1 cellular context compared by ENCODE assay signal in genomic region chr3:115071122-115071521, GRCh38.
TF ChIP-seq lines count a peak whose summit lies in the region.

No MANE protein-coding gene starts in this region.

TF ChIP-seq in SK-N-SH, 30 proteins besides CTCF, POLR2A, EP300 and RAD21 (continued from another document):
- TF ChIP-seq REST (IDR thresholded peaks at IDR 0.05; ENCODE audit: low read depth, low read length) (no peak), USF2 (IDR thresholded peaks at IDR 0.05; ENCODE audit: borderline replicate concordance, low read depth, low read length) (no peak), POLR2AphosphoS5 (IDR thresholded peaks at IDR 0.05; ENCODE audit: low read depth, low read length) (no peak), EZH2phosphoT487 (IDR thresholded peaks at IDR 0.05; ENCODE audit: borderline replicate concordance, low read depth) (no peak), GABPA (IDR thresholded peaks at IDR 0.05; ENCODE audit: low read depth) (no peak), CHD2 (IDR thresholded peaks at IDR 0.05; ENCODE audit: low read length, partially characterized antibody) (no peak), MXI1 (IDR thresholded peaks at IDR 0.05; ENCODE audit: low read depth, low read length) (no peak), ELF1 (IDR thresholded peaks at IDR 0.05) (no peak), IRF3 (IDR thresholded peaks at IDR 0.05; ENCODE audit: low read depth, low read length) (no peak)
TF ChIP-seq in SK-N-SH: peak in this region for 0.
